16 cellular contexts compared by ENCODE assay signal in genomic region chr20:43921227-43921780, GRCh38.
"Had no signal": no experiment of that assay in that cellular context is flagged by ENCODE, and none has a peak within 500 bp of the region (broad histone marks: within the 10 kb centered on the region; RNA-seq: fewer than 3 reads in every experiment).

No MANE protein-coding gene starts in this region.

- FAIRE-seq: astrocyte, small intestine had no signal

- ATAC-seq: activated CD8-positive, alpha-beta T cell treated with anti-CD3 and anti-CD28 coated beads for 36 hours; left cardiac atrium had no signal

- H3K36me3 ChIP-seq: cardiac muscle cell, esophagus squamous epithelium, right atrium auricular region had no signal

- H3K4me3 ChIP-seq: cardiac muscle cell, esophagus squamous epithelium, lung, right atrium auricular region had no signal

- DNase-seq: activated CD8-positive, alpha-beta memory T cell treated with anti-CD3 and anti-CD28 coated beads, Interleukin-2, amount 50 U/mL, for 4 hours; activated CD8-positive, alpha-beta T cell treated with anti-CD3 and anti-CD28 coated beads for 36 hours; activated naive CD4-positive, alpha-beta T cell treated with Interleukin-2 at 50 U/mL for 16 hours; esophagus squamous epithelium; foreskin fibroblast; glutamatergic neuron; immature natural killer cell; left cardiac atrium; naive B cell; nucleus accumbens; small intestine had no signal

- H3K9me3 ChIP-seq: esophagus squamous epithelium, right atrium auricular region had no signal

- H3K27ac ChIP-seq: cardiac muscle cell, esophagus squamous epithelium, right atrium auricular region, VCaP had no signal
